Comparison of ENCODE assay signal across 13 cellular contexts in genomic region chr1:111201275-111202090, GRCh38. TPM values are rescaled to one million over a fixed set of nuclear protein-coding genes. Genes with fewer than 3 reads are reported as not detected.
DNase-seq lines count a peak whose midpoint lies in the region; ATAC-seq and TF ChIP-seq lines count a peak whose summit lies in the region.
"Had no signal": no experiment of that assay in that cellular context is flagged by ENCODE, and none has a peak within 500 bp of the region (broad histone marks: within the 10 kb centered on the region; RNA-seq: fewer than 3 reads in every experiment).

No MANE protein-coding gene starts in this region.

- peak in 1 of 7 experiments; percentile 28 for DNase-seq in CD8-positive, alpha-beta T cell
- no peak for DNase-seq in HCT116 (ENCODE audit: low read depth, low spot score)
- no peak for DNase-seq in activated naive CD8-positive, alpha-beta T cell treated with anti-CD3 and anti-CD28 coated beads for 36 hours
- DNase-seq in naive B cell = no peak
- DNase-seq in H9 = no peak
- no peak for DNase-seq in A673 (ENCODE audit: low spot score)
- DNase-seq: H7, NCI-H187 had no signal

- no peaks in the 10 kb centered on the region for H3K9me3 ChIP-seq in CD8-positive, alpha-beta T cell (ENCODE audit: low read length)
- H3K9me3 ChIP-seq in HCT116 (ENCODE audit: control insufficient read depth in 1 of 2, insufficient read depth in 1 of 2, low read depth in 1 of 2, low read length in 2 of 2) = no peaks in the 10 kb centered on the region
- H3K9me3 ChIP-seq in H9 (ENCODE audit: control insufficient read depth, low read depth, low read length) = no peaks in the 10 kb centered on the region
- H3K9me3 ChIP-seq in A673 (ENCODE audit: low read depth, low read length, poor library complexity, severe bottlenecking) = no peaks in the 10 kb centered on the region

- peaks cover 45% of the 10 kb centered on the region for H3K36me3 Mint-ChIP-seq in CD8-positive, alpha-beta T cell
- peaks cover 42% of the 10 kb centered on the region for H3K36me3 Mint-ChIP-seq in activated naive CD8-positive, alpha-beta T cell treated with anti-CD3 and anti-CD28 coated beads for 36 hours
- peaks cover 15 to 23% of the 10 kb centered on the region in 2 donors for H3K36me3 Mint-ChIP-seq in naive B cell
- peaks cover 0 to 2% (median 0%) of the 10 kb centered on the region in 3 experiments; a peak in 1 of 7 replicates for H3K36me3 Mint-ChIP-seq in H9 (ENCODE audit: insufficient read depth in 1 of 3, low read depth in 3 of 3)

- ATAC-seq in CD8-positive, alpha-beta T cell = no peak
- ATAC-seq in HCT116 (no peak), naive B cell (ENCODE audit: low read depth in 2 of 2) (no peak), HG03039 (IDR thresholded peaks at IDR 0.05; ENCODE audit: unreplicated experiment) (no peak), GM18867 (IDR thresholded peaks at IDR 0.05; ENCODE audit: unreplicated experiment) (no peak)

- no peak overlapping the region for H4K5ac ChIP-seq in H9 (ENCODE audit: insufficient read length, low read depth, low read length)

- H3K4me3 Mint-ChIP-seq in CD8-positive, alpha-beta T cell = peak overlapping the region; percentile 94
- peak overlapping the region; percentile 100 for H3K4me3 Mint-ChIP-seq in activated naive CD8-positive, alpha-beta T cell treated with anti-CD3 and anti-CD28 coated beads for 36 hours
- H3K4me3 Mint-ChIP-seq in naive B cell = peak overlapping the region in 7 of 8 donors; percentile 10 to 96 (median 79)
- H3K4me3 Mint-ChIP-seq in H9 = no peak overlapping the region

- H2BK12ac ChIP-seq in H9 (ENCODE audit: insufficient read length, low read depth, low read length) = no peak overlapping the region

- H3K9ac ChIP-seq in HCT116 (ENCODE audit: low read length) = no peak overlapping the region
- no peak overlapping the region for H3K9ac ChIP-seq in H9 (ENCODE audit: extremely low read depth, insufficient read length, low read length)

- no peak overlapping the region for H2BK15ac ChIP-seq in H9 (ENCODE audit: low read depth, low read length)

- H2BK5ac ChIP-seq in H9 (ENCODE audit: insufficient read length, low read length) = no peak overlapping the region

- H3K79me1 ChIP-seq in H9 (ENCODE audit: insufficient read depth, low read depth, low read length, poor library complexity, severe bottlenecking) = no peaks in the 10 kb centered on the region

- no peaks in the 10 kb centered on the region for H3K9me3 Mint-ChIP-seq in CD8-positive, alpha-beta T cell
- peaks cover 4% of the 10 kb centered on the region for H3K9me3 Mint-ChIP-seq in activated naive CD8-positive, alpha-beta T cell treated with anti-CD3 and anti-CD28 coated beads for 36 hours
- peaks cover 0 to 3% (median 0%) of the 10 kb centered on the region in 7 donors for H3K9me3 Mint-ChIP-seq in naive B cell
- H3K9me3 Mint-ChIP-seq in H9 = peaks cover 0 to 2% of the 10 kb centered on the region in 2 experiments; a peak in 1 of 5 replicates

- POLR2A ChIA-PET in CD8-positive, alpha-beta T cell (lab: Charles Lee) = interaction anchor here (0.8 to 15.4 kb wide), 4 partner anchors 12 to 144 kb away, joined by 3 to 430 read pairs (median 36); partner anchors contain the start of gene CHI3L2
- POLR2A ChIA-PET in HCT116 (lab: Charles Lee) (interaction anchor here (1.4 kb wide), 1 partner anchor 13 kb away, joined by 3 read pairs; no protein-coding TSS in a partner anchor), A673 (lab: Charles Lee; ENCODE audit: low non-redundant PET) (no interaction called here)

- no peak overlapping the region for H2BK120ac ChIP-seq in H9 (ENCODE audit: low read depth, low read length, poor library complexity, severe bottlenecking)

- WGBS in H9 (ENCODE audit: extremely low coverage, insufficient read length, low lambda C conversion rate) = no CpG with 5 or more reads among the region's 5 CpGs

- BruUV-seq in HCT116 (replicated peaks; lab: Mats Ljungman, UMichigan) (no TSS peak), A673 (replicated peaks; lab: Mats Ljungman, UMichigan) (no TSS peak)

- H3K4me1 ChIP-seq in CD8-positive, alpha-beta T cell (ENCODE audit: insufficient read depth, low read length) = peaks cover 52% of the 10 kb centered on the region
- H3K4me1 ChIP-seq in HCT116 (ENCODE audit: control insufficient read depth in 1 of 2, insufficient read depth in 2 of 2, low read length in 2 of 2) (peaks cover 39 to 55% of the 10 kb centered on the region in 2 experiments), H9 (ENCODE audit: insufficient read depth, low read length) (no peaks in the 10 kb centered on the region), A673 (ENCODE audit: insufficient read depth, low read length, poor library complexity, severe bottlenecking) (no peaks in the 10 kb centered on the region)

- H3K4me2 ChIP-seq in HCT116 (ENCODE audit: low read length) = peak overlapping the region; percentile 97
- H3K4me2 ChIP-seq in H9 (ENCODE audit: insufficient read depth, insufficient read length, low read length) = no peak overlapping the region

- H3K9me2 ChIP-seq in HCT116 (ENCODE audit: insufficient read depth) = no peaks in the 10 kb centered on the region

- no peaks in the 10 kb centered on the region for H3K27me3 Mint-ChIP-seq in CD8-positive, alpha-beta T cell (ENCODE audit: low read depth)
- no peaks in the 10 kb centered on the region for H3K27me3 Mint-ChIP-seq in activated naive CD8-positive, alpha-beta T cell treated with anti-CD3 and anti-CD28 coated beads for 36 hours
- H3K27me3 Mint-ChIP-seq in naive B cell (no peaks in the 10 kb centered on the region), H9 (ENCODE audit: low read depth) (peaks cover 13% of the 10 kb centered on the region)

- no peak for TF ChIP-seq POLR2A in HCT116 (IDR thresholded peaks at IDR 0.05; ENCODE audit: borderline replicate concordance, extremely low read depth, insufficient read depth, insufficient read length)

- no peak overlapping the region for H3K56ac ChIP-seq in H9 (ENCODE audit: insufficient read length, low read depth, low read length)

- H3K27me3 ChIP-seq in CD8-positive, alpha-beta T cell (ENCODE audit: insufficient read depth, low read length) = no peaks in the 10 kb centered on the region
- H3K27me3 ChIP-seq in HCT116 (ENCODE audit: insufficient read depth, low read length) = no peaks in the 10 kb centered on the region
- H3K27me3 ChIP-seq in H9 (ENCODE audit: insufficient read depth, low read length) = no peaks in the 10 kb centered on the region
- H3K27me3 ChIP-seq in A673 (replicated peaks; ENCODE audit: insufficient read depth, low read depth, low read length, poor library complexity) = peaks cover 37% of the 10 kb centered on the region

- H4K20me1 ChIP-seq in HCT116 (ENCODE audit: insufficient read depth) (no peaks in the 10 kb centered on the region), H9 (ENCODE audit: control insufficient read depth, insufficient read depth, insufficient read length) (no peaks in the 10 kb centered on the region)

- H4K91ac ChIP-seq in H9 (ENCODE audit: insufficient read length, low read depth, low read length) = no peak overlapping the region

- H2AFZ ChIP-seq in HCT116 (ENCODE audit: low read depth, low read length, poor library complexity, severe bottlenecking) (no peak overlapping the region), H9 (ENCODE audit: low read length) (no peak overlapping the region)

- no peak overlapping the region for H3K4ac ChIP-seq in H9 (ENCODE audit: low read depth, low read length)

- H3K27ac Mint-ChIP-seq in CD8-positive, alpha-beta T cell = peak overlapping the region; percentile 97
- H3K27ac Mint-ChIP-seq in activated naive CD8-positive, alpha-beta T cell treated with anti-CD3 and anti-CD28 coated beads for 36 hours = peak overlapping the region; percentile 100
- H3K27ac Mint-ChIP-seq in naive B cell (peak overlapping the region in 4 of 6 donors; percentile 61 to 98 (median 82)), H9 (no peak overlapping the region)

- no peak for TF ChIP-seq RAD21 in HCT116 (IDR thresholded peaks at IDR 0.05; ENCODE audit: low read depth)

- no peak for TF ChIP-seq CTCF in CD8-positive, alpha-beta T cell (IDR thresholded peaks at IDR 0.05)
- TF ChIP-seq CTCF in HCT116 (IDR thresholded peaks at IDR 0.05 in 2 of 3, conservative IDR thresholded peaks at IDR 0.05 in 1 of 3; ENCODE audit: borderline replicate concordance in 1 of 3, insufficient read depth in 1 of 3, low read depth in 2 of 3, low read length in 2 of 3) = no peak
- no peak for TF ChIP-seq CTCF in H9 (conservative IDR thresholded peaks at IDR 0.05)
- TF ChIP-seq CTCF in A673 (conservative IDR thresholded peaks at IDR 0.05; ENCODE audit: low read depth, low read length) = no peak

- no peak overlapping the region for H4K8ac ChIP-seq in H9 (replicated peaks; ENCODE audit: insufficient read length, low read depth, low read length)

- no peak overlapping the region for H3T11ph ChIP-seq in H9 (ENCODE audit: low read length)

- H3K27ac ChIP-seq in CD8-positive, alpha-beta T cell (ENCODE audit: low read depth, low read length) = peak overlapping the region; percentile 55
- H3K27ac ChIP-seq in HCT116 (ENCODE audit: low read depth, low read length) = no peak overlapping the region
- H3K27ac ChIP-seq in H9 (ENCODE audit: insufficient read length, low read depth, low read length) = no peak overlapping the region
- H3K27ac ChIP-seq in A673 (ENCODE audit: low read depth, low read length, poor library complexity, severe bottlenecking) = no peak overlapping the region
- H3K27ac ChIP-seq: RWPE1 had no signal

- no peaks in the 10 kb centered on the region for H3K23me2 ChIP-seq in H9 (ENCODE audit: insufficient read length, low read depth, low read length, poor library complexity, severe bottlenecking)

- no peak overlapping the region for H3K18ac ChIP-seq in H9 (ENCODE audit: insufficient read length, low read depth, low read length)

- no peak overlapping the region for H2AK5ac ChIP-seq in H9 (ENCODE audit: insufficient read length, low read length)

- RAD21 ChIA-PET in HCT116 (lab: Charles Lee; ENCODE audit: low non-redundant PET in 1 of 2, low total read pairs in 2 of 2, uncharacterized antibody in 2 of 2, unreplicated experiment in 2 of 2) = no interaction called here

- H2BK20ac ChIP-seq in H9 (ENCODE audit: low read depth, low read length, poor library complexity, severe bottlenecking) = no peak overlapping the region

- H3K23ac ChIP-seq in H9 (ENCODE audit: insufficient read length, low read depth, low read length) = no peak overlapping the region

- H3K14ac ChIP-seq in H9 (ENCODE audit: insufficient read depth, low read length) = no peak overlapping the region

- H3K79me2 ChIP-seq in HCT116 (ENCODE audit: insufficient read depth, low read length) = peaks cover 36% of the 10 kb centered on the region
- no peaks in the 10 kb centered on the region for H3K79me2 ChIP-seq in H9 (ENCODE audit: insufficient read depth, low read length)

- intact Hi-C loops in CD8-positive, alpha-beta T cell (cut with DNase I, micrococcal nuclease) = loop anchor here (2.0 to 5.0 kb wide), 5 partner anchors 15 to 556 kb away; partner anchors contain the start of genes DDX20 (in 1 of the 2) and KCNA3 (in 1 of the 2)
- intact Hi-C loops in HCT116 (cut with micrococcal nuclease) = no loop called here
- intact Hi-C loops in A673 (cut with micrococcal nuclease; ENCODE audit: unreplicated experiment) = no loop called here

- peaks cover 23% of the 10 kb centered on the region for H3K36me3 ChIP-seq in CD8-positive, alpha-beta T cell (ENCODE audit: insufficient read depth, low read length)
- peaks cover 0 to 13% of the 10 kb centered on the region in 2 experiments; a peak in 1 of 4 replicates for H3K36me3 ChIP-seq in HCT116 (ENCODE audit: control insufficient read depth in 1 of 2, insufficient read depth in 2 of 2, low read length in 2 of 2)
- no peaks in the 10 kb centered on the region for H3K36me3 ChIP-seq in A673 (ENCODE audit: insufficient read depth, low read length, poor library complexity, severe bottlenecking)

- CTCF ChIA-PET in CD8-positive, alpha-beta T cell (lab: Charles Lee) = interaction anchor here (1.1 to 15.0 kb wide), 4 partner anchors 8 to 199 kb away, joined by 3 to 429 read pairs (median 35); partner anchors contain the start of gene CHI3L2
- CTCF ChIA-PET in HCT116 (lab: Charles Lee) (interaction anchor here (1.3 to 1.4 kb wide), 2 partner anchors 10 to 199 kb away, joined by 3 read pairs; no protein-coding TSS in a partner anchor), A673 (lab: Charles Lee) (no interaction called here)

- H3K4me1 Mint-ChIP-seq in CD8-positive, alpha-beta T cell (ENCODE audit: low read depth) = peaks cover 69% of the 10 kb centered on the region
- H3K4me1 Mint-ChIP-seq in activated naive CD8-positive, alpha-beta T cell treated with anti-CD3 and anti-CD28 coated beads for 36 hours = peaks cover 43% of the 10 kb centered on the region
- peaks cover 60 to 93% (median 85%) of the 10 kb centered on the region in 3 donors for H3K4me1 Mint-ChIP-seq in naive B cell
- H3K4me1 Mint-ChIP-seq in H9 = peaks cover 5 to 15% of the 10 kb centered on the region in 2 experiments

- peak overlapping the region; percentile 93 for H3K4me3 ChIP-seq in CD8-positive, alpha-beta T cell (ENCODE audit: low read depth, low read length)
- H3K4me3 ChIP-seq in HCT116 (replicated peaks in 1 of 2; ENCODE audit: low read depth in 1 of 2, low read length in 2 of 2) (no peak overlapping the region), A673 (ENCODE audit: low read depth, low read length, poor library complexity, severe bottlenecking) (no peak overlapping the region)

RNA-seq across cellular contexts. Expression of gene DENND2D, which starts 1.0 kb away (rescaled TPM):
- 10 to 100 TPM; 50.5 to 50.8 TPM for total RNA-seq in CD8-positive, alpha-beta T cell
- total RNA-seq in HCT116 (2021; ENCODE audit: unreplicated experiment) (31.9 TPM), H9 (2021) (0.11 and 0.29 TPM in 2 replicates), A673 (2021) (not detected in 2 replicates)
- polyA plus RNA-seq in HCT116 (2012) = 18.2 and 21.8 TPM in 2 replicates
- 100 to 1,000 TPM; 201 to 203 TPM for total RNA-seq in activated naive CD8-positive, alpha-beta T cell treated with anti-CD3 and anti-CD28 coated beads for 36 hours
- polyA plus RNA-seq in naive B cell (ENCODE audit: low read depth in 6 of 6) = 100 to 1,000 TPM in 2 of 6 donors, 10 to 100 TPM in 4; 60.2 to 124 (median 82.6) TPM
- total RNA-seq: H7 had no signal

RNA-seq across cellular contexts. Expression of gene CHI3L2, which starts 26.0 kb away (rescaled TPM):
- total RNA-seq in CD8-positive, alpha-beta T cell = 1 to 10 TPM; 7.1 to 8.7 TPM
- total RNA-seq in HCT116 (2021; ENCODE audit: unreplicated experiment) (not detected), H9 (2021) (not detected in 2 replicates), A673 (2021) (not detected in 2 replicates)
- 0.08 and 0.15 TPM in 2 replicates for polyA plus RNA-seq in HCT116 (2012)
- total RNA-seq in activated naive CD8-positive, alpha-beta T cell treated with anti-CD3 and anti-CD28 coated beads for 36 hours = 1 to 10 TPM; 5.1 to 9.2 TPM
- polyA plus RNA-seq in naive B cell (ENCODE audit: low read depth in 6 of 6) = 100 to 1,000 TPM in 4 of 6 donors, 10 to 100 TPM in 2; 42.6 to 239 (median 159) TPM
- total RNA-seq: glomerular endothelial cell, H7, lung microvascular endothelial cell had no signal

Comparison
In these comparisons a context has a peak if more than half of its experiments do, and no peak if none do; other contexts are left out.
1. H3K27ac Mint-ChIP-seq: peak in CD8-positive, alpha-beta T cell (single experiment), activated naive CD8-positive, alpha-beta T cell treated with anti-CD3 and anti-CD28 coated beads for 36 hours (single experiment) and naive B cell (4 of 6); none in H9 (0 of 3).
2. H3K4me3 Mint-ChIP-seq: peak in CD8-positive, alpha-beta T cell (single experiment), activated naive CD8-positive, alpha-beta T cell treated with anti-CD3 and anti-CD28 coated beads for 36 hours (single experiment) and naive B cell (7 of 8); none in H9 (0 of 2).
3. RNA of gene DENND2D, which starts 1.0 kb away (total RNA-seq): 201 to 203 TPM in activated naive CD8-positive, alpha-beta T cell treated with anti-CD3 and anti-CD28 coated beads for 36 hours, 50.5 to 50.8 TPM in CD8-positive, alpha-beta T cell and 31.9 TPM in HCT116 (single experiment); not detected in A673 and 0.11 to 0.29 TPM in H9; every median in the first group is over 10 times any median in the second.
4. intact Hi-C loops: an anchor here in CD8-positive, alpha-beta T cell (2.0 to 5.0 kb wide); none called in HCT116 and A673.